ENCODE assay signal across 8 cellular contexts in genomic region chr11:8263769-8264410, GRCh38. TPM values are rescaled to one million over a fixed set of nuclear protein-coding genes. Genes with fewer than 3 reads are reported as not detected.
A peak's percentile ranks its signal among the peaks of the same experiment; 100 is the strongest.
DNase-seq lines count a peak whose midpoint lies in the region; ATAC-seq and TF ChIP-seq lines count a peak whose summit lies in the region.

Gene LMO1, minus strand, starts transcription at chr11:8263878. Its CDS starts 516 bp downstream, at chr11:8263362.

- H3K9me2 ChIP-seq in SU-DHL-6 (replicated peaks; ENCODE audit: insufficient read depth, low read length): no peaks in the 10 kb centered on the region

- no peak within 1 kb of the TSS for H3K9ac ChIP-seq in SU-DHL-6 (ENCODE audit: low read length)

- H3K9me3 ChIP-seq in SU-DHL-6 (ENCODE audit: insufficient read depth, low read length): no peaks in the 10 kb centered on the region
- no peaks in the 10 kb centered on the region for H3K9me3 ChIP-seq in left ventricle myocardium inferior (replicated peaks)
- no peaks in the 10 kb centered on the region for H3K9me3 ChIP-seq in prostate gland
- H3K9me3 ChIP-seq in upper lobe of right lung: no peaks in the 10 kb centered on the region

- TF ChIP-seq CTCF in SU-DHL-6 (IDR thresholded peaks at IDR 0.05; ENCODE audit: insufficient read depth, low read length, poor library complexity, severe bottlenecking) (peak; percentile 95), left ventricle myocardium inferior (IDR thresholded peaks at IDR 0.05; ENCODE audit: borderline replicate concordance) (peak; percentile 89), prostate gland (IDR thresholded peaks at IDR 0.05) (peak; percentile 68 to 80 (median 76)), upper lobe of right lung (IDR thresholded peaks at IDR 0.05) (peak; percentile 89)

- H4K20me1 ChIP-seq in SU-DHL-6 (ENCODE audit: low read depth, low read length): no peaks in the 10 kb centered on the region

- H3K4me3 ChIP-seq in H7 (ENCODE audit: insufficient read depth, low read depth, low read length): peak within 1 kb of the TSS; percentile 48
- no peak within 1 kb of the TSS for H3K4me3 ChIP-seq in SU-DHL-6 (ENCODE audit: insufficient read depth, low read length, poor library complexity, severe bottlenecking)
- H3K4me3 ChIP-seq in left ventricle myocardium inferior: peak within 1 kb of the TSS; percentile 70
- H3K4me3 ChIP-seq in prostate gland: peak within 1 kb of the TSS; percentile 30 to 45
- peak within 1 kb of the TSS; percentile 47 for H3K4me3 ChIP-seq in upper lobe of right lung

- no peak within 1 kb of the TSS for H3K27ac Mint-ChIP-seq in activated naive CD8-positive, alpha-beta T cell treated with anti-CD3 and anti-CD28 coated beads, Interleukin-2, amount 50 U/mL, for 24 hours

- no peaks in the 10 kb centered on the region for H3K79me2 ChIP-seq in SU-DHL-6 (ENCODE audit: insufficient read depth, low read length)

- intact Hi-C loops in left ventricle myocardium inferior (cut with micrococcal nuclease) (no loop called here), prostate gland (cut with DNase I) (loop anchor here (2.0 kb wide), 1 partner anchor 39 kb away; no protein-coding TSS in a partner anchor), upper lobe of right lung (cut with DNase I) (no loop called here)

- no peaks in the 10 kb centered on the region for H3F3A ChIP-seq in SU-DHL-6 (ENCODE audit: insufficient read depth)

- peak within 1 kb of the TSS; percentile 62 for H3K4me3 Mint-ChIP-seq in activated naive CD8-positive, alpha-beta T cell treated with anti-CD3 and anti-CD28 coated beads, Interleukin-2, amount 50 U/mL, for 24 hours

- WGBS in prostate gland: 2% methylated on average over 22 of the region's 22 CpGs

- H3K4me1 ChIP-seq in left ventricle myocardium inferior: peaks cover 37% of the 10 kb centered on the region
- H3K4me1 ChIP-seq in prostate gland (replicated peaks): no peaks in the 10 kb centered on the region
- peaks cover 26% of the 10 kb centered on the region for H3K4me1 ChIP-seq in upper lobe of right lung

- H3K27me3 ChIP-seq in H7 (ENCODE audit: control insufficient read depth, insufficient read depth, low read length): peaks cover 83% of the 10 kb centered on the region
- no peaks in the 10 kb centered on the region for H3K27me3 ChIP-seq in SU-DHL-6 (ENCODE audit: low read length)
- H3K27me3 ChIP-seq in left ventricle myocardium inferior (ENCODE audit: low read depth): peaks cover 92% of the 10 kb centered on the region
- H3K27me3 ChIP-seq in prostate gland (replicated peaks; ENCODE audit: insufficient read depth): peaks cover 3% of the 10 kb centered on the region
- peaks cover 78% of the 10 kb centered on the region for H3K27me3 ChIP-seq in upper lobe of right lung

- no peak within 1 kb of the TSS for H3K27ac ChIP-seq in SU-DHL-6 (ENCODE audit: low read depth, low read length)
- H3K27ac ChIP-seq in left ventricle myocardium inferior (replicated peaks): peak within 1 kb of the TSS; percentile 27
- no peak within 1 kb of the TSS for H3K27ac ChIP-seq in prostate gland
- no peak within 1 kb of the TSS for H3K27ac ChIP-seq in upper lobe of right lung

- peaks cover 9% of the 10 kb centered on the region for H3K4me1 Mint-ChIP-seq in activated naive CD8-positive, alpha-beta T cell treated with anti-CD3 and anti-CD28 coated beads, Interleukin-2, amount 50 U/mL, for 24 hours

- no peaks in the 10 kb centered on the region for H3K36me3 ChIP-seq in H7 (replicated peaks; ENCODE audit: control insufficient read depth, insufficient read depth, low read length)
- H3K36me3 ChIP-seq in SU-DHL-6 (ENCODE audit: low read length): no peaks in the 10 kb centered on the region
- H3K36me3 ChIP-seq in left ventricle myocardium inferior: no peaks in the 10 kb centered on the region
- no peaks in the 10 kb centered on the region for H3K36me3 ChIP-seq in prostate gland
- no peaks in the 10 kb centered on the region for H3K36me3 ChIP-seq in upper lobe of right lung

- no peaks in the 10 kb centered on the region for H3K36me3 Mint-ChIP-seq in activated naive CD8-positive, alpha-beta T cell treated with anti-CD3 and anti-CD28 coated beads, Interleukin-2, amount 50 U/mL, for 24 hours (ENCODE audit: low read depth)

- peak; percentile 68 for DNase-seq in DMS153 treated with DMSO at 0.1 percent for 48 hours (lab: John Stamatoyannopoulos, UW; ENCODE audit: unreplicated experiment)
- peak; percentile 96 for DNase-seq in H7
- DNase-seq in NCI-H1048 (lab: John Stamatoyannopoulos, UW): peak; percentile 40
- peak; percentile 88 for DNase-seq in activated naive CD8-positive, alpha-beta T cell treated with anti-CD3 and anti-CD28 coated beads, Interleukin-2, amount 50 U/mL, for 24 hours
- peak; percentile 78 for DNase-seq in left ventricle myocardium inferior
- DNase-seq in prostate gland (ENCODE audit: low spot score): peak; percentile 73
- DNase-seq in upper lobe of right lung: peak; percentile 89

- no peak within 1 kb of the TSS for H3K4me2 ChIP-seq in SU-DHL-6 (ENCODE audit: low read depth, low read length, poor library complexity, severe bottlenecking)

- no peaks in the 10 kb centered on the region for H3K9me3 Mint-ChIP-seq in activated naive CD8-positive, alpha-beta T cell treated with anti-CD3 and anti-CD28 coated beads, Interleukin-2, amount 50 U/mL, for 24 hours

- peak; percentile 64 for ATAC-seq in activated naive CD8-positive, alpha-beta T cell treated with anti-CD3 and anti-CD28 coated beads, Interleukin-2, amount 50 U/mL, for 24 hours
- ATAC-seq in upper lobe of right lung: peak; percentile 81

- peaks cover 61% of the 10 kb centered on the region for H3K27me3 Mint-ChIP-seq in activated naive CD8-positive, alpha-beta T cell treated with anti-CD3 and anti-CD28 coated beads, Interleukin-2, amount 50 U/mL, for 24 hours

- no peak for TF ChIP-seq POLR2A in prostate gland (IDR thresholded peaks at IDR 0.05)

- H2AFZ ChIP-seq in SU-DHL-6 (ENCODE audit: low read depth, low read length, severe bottlenecking): no peak within 1 kb of the TSS

RNA-seq across cellular contexts. Expression of gene LMO1, which starts in this region (rescaled TPM):
- 0.22 and 0.94 TPM in 2 replicates for total RNA-seq in H7 (2014; rRNA removed; shearing (Covaris generic))
- total RNA-seq in left ventricle myocardium inferior (2.3 TPM), prostate gland (not detected), upper lobe of right lung (not detected)

Comparison
In these comparisons a context has a peak if more than half of its experiments do, and no peak if none do; other contexts are left out.
1. Peak in DNase-seq and H3K4me3 ChIP-seq in H7; RNA of the gene not detected or under 1 TPM.
2. Peak in DNase-seq and H3K4me3 ChIP-seq in prostate gland; RNA of the gene not detected or under 1 TPM.
3. Peak in DNase-seq, ATAC-seq and H3K4me3 ChIP-seq in upper lobe of right lung; RNA of the gene not detected or under 1 TPM.
4. DNase-seq: peak in every context shown above with its lines; median percentile 96 in H7; 89 in upper lobe of right lung; 88 in activated naive CD8-positive, alpha-beta T cell treated with anti-CD3 and anti-CD28 coated beads, Interleukin-2, amount 50 U/mL, for 24 hours; 78 in left ventricle myocardium inferior; 73 in prostate gland; 68 in DMS153 treated with DMSO at 0.1 percent for 48 hours; 40 in NCI-H1048.